Comparison of ENCODE assay signal across 8 cellular contexts in genomic region chr4:4289930-4290850, GRCh38. TPM values are rescaled to one million over a fixed set of nuclear protein-coding genes. Genes with fewer than 3 reads are reported as not detected.
DNase-seq lines count a peak whose midpoint lies in the region; TF ChIP-seq lines count a peak whose summit lies in the region.

Gene LYAR, minus strand, starts transcription at chr4:4290154. Its CDS starts 6,412 bp downstream, at chr4:4283742.
Gene ZBTB49, plus strand, starts transcription at chr4:4290251. Its CDS starts 9,695 bp downstream, at chr4:4299946.

- in situ Hi-C loops in Caki2 (cut with HindIII; ENCODE audit: low pct_unique_long_range_greater_than_20kb, low sequenced_read_pairs), result no loop called here

- peak within 1 kb of the TSS; percentile 74 for H3K27ac Mint-ChIP-seq in endothelial cell (ENCODE audit: unreplicated experiment)
- peak within 1 kb of the TSS; percentile 91 for H3K27ac Mint-ChIP-seq in mesothelial cell of epicardium

- TF ChIP-seq CTCF in GM20000 (IDR thresholded peaks at IDR 0.05; ENCODE audit: extremely low read depth, missing control alignments) (no peak), endothelial cell (IDR thresholded peaks at IDR 0.05; ENCODE audit: unreplicated experiment) (no peak), mesothelial cell of epicardium (IDR thresholded peaks at IDR 0.05; ENCODE audit: unreplicated experiment) (no peak)

- H3K4me1 Mint-ChIP-seq in endothelial cell (ENCODE audit: unreplicated experiment), result peaks cover 24% of the 10 kb centered on the region
- H3K4me1 Mint-ChIP-seq in mesothelial cell of epicardium, result peaks cover 21% of the 10 kb centered on the region

- DNase-seq in Caki2 (ENCODE audit: low read depth) (peak; percentile 84), GM20000 (ENCODE audit: low spot score) (peak; percentile 96), HT-29 (ENCODE audit: low spot score) (peak; percentile 93), NOMO-1 treated with dmso at 0.1 percent for 144 hours (lab: John Stamatoyannopoulos, UW; ENCODE audit: unreplicated experiment) (peak; percentile 76), endothelial cell (ENCODE audit: low spot score) (peak; percentile 96), mesothelial cell of epicardium (ENCODE audit: low spot score in 2 of 2, unreplicated experiment in 2 of 2) (peak; percentile 93 to 99)
- peak; percentile 98 for DNase-seq in activated CD8-positive, alpha-beta memory T cell treated with anti-CD3 and anti-CD28 coated beads, Interleukin-2, amount 50 U/mL, for 4 hours
- peak; percentile 96 for DNase-seq in stimulated activated CD8-positive, alpha-beta memory T cell treated with anti-CD3 and anti-CD28 coated beads, Interleukin-15, amount 100 ng/mL, for 24 hours (ENCODE audit: low read depth)

- H3K9me3 Mint-ChIP-seq in endothelial cell (ENCODE audit: unreplicated experiment) (no peaks in the 10 kb centered on the region), mesothelial cell of epicardium (peaks cover 5% of the 10 kb centered on the region)

- H3K4me3 Mint-ChIP-seq in endothelial cell (ENCODE audit: unreplicated experiment) (peak within 1 kb of the TSS; percentile 98), mesothelial cell of epicardium (peak within 1 kb of the TSS; percentile 95)

- H3K27me3 Mint-ChIP-seq in endothelial cell (ENCODE audit: unreplicated experiment) (peaks cover 3% of the 10 kb centered on the region), mesothelial cell of epicardium (ENCODE audit: low read depth) (no peaks in the 10 kb centered on the region)

- H3K36me3 Mint-ChIP-seq in endothelial cell (ENCODE audit: low read depth, unreplicated experiment), result peaks cover 3% of the 10 kb centered on the region
- H3K36me3 Mint-ChIP-seq in mesothelial cell of epicardium, result peaks cover 7% of the 10 kb centered on the region

RNA-seq across cellular contexts. Expression of gene LYAR, which starts in this region (rescaled TPM):
- 30.7 and 58.5 TPM in 2 replicates for total RNA-seq in Caki2 (2014; rRNA removed; shearing (Covaris generic); ENCODE audit: low replicate concordance)
- 21.0 and 25.4 TPM in 2 replicates for total RNA-seq in HT-29 (2014; rRNA removed; shearing (Covaris generic))
- total RNA-seq in endothelial cell (ENCODE audit: unreplicated experiment) (13.2 TPM), mesothelial cell of epicardium (12.6 to 13.2 TPM (median 12.8 TPM) in 3 replicates)

RNA-seq across cellular contexts. Expression of gene ZBTB49, which starts in this region (rescaled TPM):
- 2.8 and 5.5 TPM in 2 replicates for total RNA-seq in Caki2 (2014; rRNA removed; shearing (Covaris generic); ENCODE audit: low replicate concordance)
- total RNA-seq in HT-29 (2014; rRNA removed; shearing (Covaris generic)), result 3.3 and 7.3 TPM in 2 replicates
- total RNA-seq in endothelial cell (ENCODE audit: unreplicated experiment), result 13.3 TPM
- total RNA-seq in mesothelial cell of epicardium, result 8.4 to 9.5 TPM (median 8.6 TPM) in 3 replicates

Comparison
In these comparisons a context has a peak if more than half of its experiments do, and no peak if none do; other contexts are left out.
1. Peak in every context shown above with its lines: DNase-seq.